In genomic region chr7:99331002-99331401, GRCh38 we compare ENCODE assay signal across 11 cellular contexts. TPM values are rescaled to one million over a fixed set of nuclear protein-coding genes. Genes with fewer than 3 reads are reported as not detected.
DNase-seq lines count a peak whose midpoint lies in the region; ATAC-seq and TF ChIP-seq lines count a peak whose summit lies in the region.
"Had no signal": no experiment of that assay in that cellular context is flagged by ENCODE, and none has a peak within 500 bp of the region (broad histone marks: within the 10 kb centered on the region; RNA-seq: fewer than 3 reads in every experiment).

No MANE protein-coding gene starts in this region.

- CTCF ChIA-PET in RWPE1 (lab: Yijun Ruan, JAX): no interaction called here

- no peaks in the 10 kb centered on the region for H3K9me3 Mint-ChIP-seq in activated T-cell treated with anti-CD3 and anti-CD28 coated beads, Interleukin-2, amount 50 U/mL, for 24 hours

- H3K79me2 ChIP-seq in trophoblast cell (ENCODE audit: control insufficient read depth, insufficient read depth, low read length, poor library complexity): peaks cover 14% of the 10 kb centered on the region

- H3K27me3 Mint-ChIP-seq in activated T-cell treated with anti-CD3 and anti-CD28 coated beads, Interleukin-2, amount 50 U/mL, for 24 hours: no peaks in the 10 kb centered on the region

- no peak overlapping the region for H3K18ac ChIP-seq in trophoblast cell (ENCODE audit: low read length)

- no peak overlapping the region for H2AK5ac ChIP-seq in trophoblast cell (ENCODE audit: low read length)

- no peak overlapping the region for H3K4me2 ChIP-seq in trophoblast cell (ENCODE audit: low read length)

- no peak overlapping the region for H3K4me3 ChIP-seq in epithelial cell of esophagus (ENCODE audit: low read length)
- no peak overlapping the region for H3K4me3 ChIP-seq in spleen
- no peak overlapping the region for H3K4me3 ChIP-seq in left lung
- no peak overlapping the region for H3K4me3 ChIP-seq in trophoblast cell (ENCODE audit: low read depth, low read length)
- H3K4me3 ChIP-seq: heart left ventricle, upper lobe of right lung had no signal

- H3K23ac ChIP-seq in trophoblast cell (ENCODE audit: low read length): no peak overlapping the region

- POLR2A ChIA-PET in RWPE1 (lab: Yijun Ruan, JAX; ENCODE audit: low non-redundant PET): no interaction called here

- TF ChIP-seq POLR2A in spleen (IDR thresholded peaks at IDR 0.05): no peak

- H3K9me3 ChIP-seq in spleen: no peaks in the 10 kb centered on the region
- H3K9me3 ChIP-seq in left lung: no peaks in the 10 kb centered on the region
- no peaks in the 10 kb centered on the region for H3K9me3 ChIP-seq in trophoblast cell (ENCODE audit: insufficient read depth, low read depth, low read length)
- H3K9me3 ChIP-seq: heart left ventricle, upper lobe of right lung had no signal

- H3K4ac ChIP-seq in trophoblast cell (ENCODE audit: low read depth, low read length): no peak overlapping the region

- H3K4me1 ChIP-seq in spleen (peaks cover 23 to 84% (median 57%) of the 10 kb centered on the region in 6 donors), left lung (peaks cover 24 to 59% of the 10 kb centered on the region in 2 donors), trophoblast cell (ENCODE audit: control insufficient read depth in 1 of 2, insufficient read depth in 2 of 2, low read length in 2 of 2) (peaks cover 0 to 4% of the 10 kb centered on the region in 2 experiments)

- peaks cover 0 to 43% (median 32%) of the 10 kb centered on the region in 6 donors for H3K36me3 ChIP-seq in spleen
- peaks cover 0 to 33% of the 10 kb centered on the region in 2 donors for H3K36me3 ChIP-seq in left lung
- H3K36me3 ChIP-seq in trophoblast cell (ENCODE audit: control insufficient read depth in 1 of 2, insufficient read depth in 2 of 2, low read length in 2 of 2): peaks cover 15 to 16% of the 10 kb centered on the region in 2 experiments

- ATAC-seq in left lung: no peak

- H2AFZ ChIP-seq in trophoblast cell (ENCODE audit: insufficient read depth, low read length, poor library complexity): no peak overlapping the region

- H2BK12ac ChIP-seq in trophoblast cell (ENCODE audit: low read length): no peak overlapping the region

- H3K4me3 Mint-ChIP-seq in activated T-cell treated with anti-CD3 and anti-CD28 coated beads, Interleukin-2, amount 50 U/mL, for 24 hours: peak overlapping the region; percentile 47

- no peak overlapping the region for H3K14ac ChIP-seq in trophoblast cell (ENCODE audit: low read length)

- no peak overlapping the region for H4K12ac ChIP-seq in trophoblast cell (ENCODE audit: low read depth, low read length)

- H3K27ac ChIP-seq in RWPE1 (peak overlapping the region; percentile 97), spleen (peak overlapping the region; percentile 53 to 80 (median 64)), left lung (peak overlapping the region in 1 of 2 donors; percentile 78), trophoblast cell (ENCODE audit: low read depth, low read length) (no peak overlapping the region)
- H3K27ac ChIP-seq: upper lobe of right lung had no signal

- H4K8ac ChIP-seq in trophoblast cell (ENCODE audit: low read depth, low read length): no peak overlapping the region

- intact Hi-C loops in spleen (cut with DNase I; ENCODE audit: low total_unique reads) (no loop called here), left lung (cut with DNase I) (no loop called here)

- TF ChIP-seq CTCF in RWPE1 (conservative IDR thresholded peaks at IDR 0.05; ENCODE audit: low read depth) (no peak), epithelial cell of esophagus (IDR thresholded peaks at IDR 0.05; ENCODE audit: insufficient read depth, low read depth, low read length, missing control alignments) (no peak), spleen (IDR thresholded peaks at IDR 0.05 in 8 of 11, conservative IDR thresholded peaks at IDR 0.05 in 3 of 11) (no peak), left lung (IDR thresholded peaks at IDR 0.05) (no peak)

- no peak overlapping the region for H2BK120ac ChIP-seq in trophoblast cell (ENCODE audit: insufficient read depth, low read length, poor library complexity)

- peak overlapping the region; percentile 96 for H3K27ac Mint-ChIP-seq in activated T-cell treated with anti-CD3 and anti-CD28 coated beads, Interleukin-2, amount 50 U/mL, for 24 hours

- peaks cover 78% of the 10 kb centered on the region for H3K36me3 Mint-ChIP-seq in activated T-cell treated with anti-CD3 and anti-CD28 coated beads, Interleukin-2, amount 50 U/mL, for 24 hours (ENCODE audit: low read depth)

- H3K9ac ChIP-seq in trophoblast cell (ENCODE audit: low read length): no peak overlapping the region

- H2BK5ac ChIP-seq in trophoblast cell (ENCODE audit: low read depth, low read length, poor library complexity): no peak overlapping the region

- WGBS in spleen, 5 donors: 78 to 91% (median 86%) methylated on average over 2 of the region's 2 CpGs
- no CpG with 5 or more reads among the region's 2 CpGs for WGBS in trophoblast cell (ENCODE audit: extremely low coverage, insufficient coverage, insufficient read length)

- peaks cover 3% of the 10 kb centered on the region for H3K79me1 ChIP-seq in trophoblast cell (ENCODE audit: low read length)

- H3K4me1 Mint-ChIP-seq in activated T-cell treated with anti-CD3 and anti-CD28 coated beads, Interleukin-2, amount 50 U/mL, for 24 hours (ENCODE audit: low read depth): peaks cover 55% of the 10 kb centered on the region

- no peak overlapping the region for H4K91ac ChIP-seq in trophoblast cell (ENCODE audit: low read depth, low read length)

- no peak for DNase-seq in activated T-cell treated with anti-CD3 and anti-CD28 coated beads, Interleukin-2, amount 50 U/mL, for 24 hours
- DNase-seq in activated T-cell treated with anti-CD3 and anti-CD28 coated beads for 4 hours: no peak
- no peak for DNase-seq in RWPE1 (ENCODE audit: low spot score)
- DNase-seq in epithelial cell of esophagus (ENCODE audit: low read depth): peak; percentile 47
- no peak for DNase-seq in spleen
- DNase-seq in left lung: no peak
- no peak for DNase-seq in NCI-H748 treated with DMSO at 0.1 percent for 48 hours (lab: John Stamatoyannopoulos, UW)
- DNase-seq in trophoblast cell: no peak
- DNase-seq: heart left ventricle, NCI-H187, upper lobe of right lung had no signal

- H3K27me3 ChIP-seq in spleen (replicated peaks in 1 of 7) (no peaks in the 10 kb centered on the region), left lung (no peaks in the 10 kb centered on the region), trophoblast cell (ENCODE audit: insufficient read depth, low read length) (no peaks in the 10 kb centered on the region)
- H3K27me3 ChIP-seq: heart left ventricle, upper lobe of right lung had no signal

RNA-seq across cellular contexts. Expression of gene ARPC1A, which starts 5.3 kb away (rescaled TPM):
- 100 to 1,000 TPM in 2 of 7 donors, 10 to 100 TPM in 5; 64.5 to 105 (median 91.6) TPM for total RNA-seq in spleen
- polyA plus RNA-seq in spleen: 100 to 1,000 TPM in 1 of 3 donors, 10 to 100 TPM in 2; 65.5 to 124 (median 71.7) TPM
- total RNA-seq in left lung: 100 to 1,000 TPM; 142 to 158 TPM
- 221 and 225 TPM in 2 replicates for polyA plus RNA-seq in trophoblast cell (2013)

RNA-seq across cellular contexts. Expression of gene ARPC1B, which starts 43.5 kb away (rescaled TPM):
- total RNA-seq in spleen: 100 to 1,000 TPM; 302 to 758 (median 363) TPM
- 100 to 1,000 TPM; 348 to 537 (median 472) TPM for polyA plus RNA-seq in spleen
- total RNA-seq in left lung: 100 to 1,000 TPM; 280 to 311 TPM
- polyA plus RNA-seq in trophoblast cell (2013): 131 TPM in 2 replicates

RNA-seq across cellular contexts. Expression of gene MYH16, which starts 58.4 kb away (rescaled TPM):
- total RNA-seq in spleen: not detected
- not detected for polyA plus RNA-seq in spleen
- not detected for total RNA-seq in left lung
- polyA plus RNA-seq in trophoblast cell (2013): 0.14 TPM in 1 of 2 replicates, not detected in the other
- total RNA-seq: heart left ventricle, upper lobe of right lung had no signal
- polyA plus RNA-seq: heart left ventricle had no signal
